In genomic region chr2:19347619-19348562, GRCh38 we compare ENCODE assay signal across 1 cellular context.
A peak's percentile ranks its signal among the peaks of the same experiment; 100 is the strongest.
TF ChIP-seq lines count a peak whose summit lies in the region.

No MANE protein-coding gene starts in this region.

TF ChIP-seq in HEK293, 187 proteins besides CTCF, POLR2A, EP300 and RAD21 (continued from another document and continues in another):
- no peak for TF ChIP-seq ZNF239 (tag by site-specific recombination; IDR thresholded peaks at IDR 0.05)
- no peak for TF ChIP-seq ZNF221 (tag by site-specific recombination; IDR thresholded peaks at IDR 0.05; ENCODE audit: borderline replicate concordance)
- TF ChIP-seq ZNF776 (tag by site-specific recombination; IDR thresholded peaks at IDR 0.05; ENCODE audit: borderline replicate concordance), result no peak
- TF ChIP-seq PRDM4 (tag by site-specific recombination; IDR thresholded peaks at IDR 0.05), result no peak
- peak; percentile 67; the same call in 1 of the 2 replicates for TF ChIP-seq ZNF692 (tag by site-specific recombination; IDR thresholded peaks at IDR 0.05)
- no peak for TF ChIP-seq ZNF513 (tag by site-specific recombination; IDR thresholded peaks at IDR 0.05)
- TF ChIP-seq ZNF280D (tag by site-specific recombination; IDR thresholded peaks at IDR 0.05), result no peak
- no peak for TF ChIP-seq ZNF37A (tag by site-specific recombination; IDR thresholded peaks at IDR 0.05)
- no peak for TF ChIP-seq ZNF132 (tag by site-specific recombination; IDR thresholded peaks at IDR 0.05; ENCODE audit: borderline replicate concordance)
- TF ChIP-seq ZNF140 (tag by site-specific recombination; IDR thresholded peaks at IDR 0.05), result no peak
- no peak for TF ChIP-seq ZNF274 (IDR thresholded peaks at IDR 0.05; ENCODE audit: low read length)
- no peak for TF ChIP-seq ZNF274 (tag by site-specific recombination; IDR thresholded peaks at IDR 0.05; ENCODE audit: borderline replicate concordance)
- TF ChIP-seq MEIS1 (CRISPR knock-in tag; IDR thresholded peaks at IDR 0.05; ENCODE audit: borderline replicate concordance), result no peak
- peak; percentile 99 for TF ChIP-seq PRDM10 (tag by site-specific recombination; IDR thresholded peaks at IDR 0.05)
- TF ChIP-seq YY2 (tag by site-specific recombination; IDR thresholded peaks at IDR 0.05), result peak; percentile 77
- TF ChIP-seq ZNF747 (tag by site-specific recombination; IDR thresholded peaks at IDR 0.05), result no peak
- TF ChIP-seq ZSCAN4 (tag by site-specific recombination; IDR thresholded peaks at IDR 0.05), result no peak
- TF ChIP-seq ZNF223 (tag by site-specific recombination; IDR thresholded peaks at IDR 0.05), result no peak
- no peak for TF ChIP-seq GLI2 (tag by site-specific recombination; IDR thresholded peaks at IDR 0.05; ENCODE audit: borderline replicate concordance, low read depth)
- TF ChIP-seq ZBTB17 (tag by site-specific recombination; IDR thresholded peaks at IDR 0.05), result peak; percentile 51; the same call in 1 of the 2 replicates
- TF ChIP-seq IKZF3 (tag by site-specific recombination; IDR thresholded peaks at IDR 0.05), result no peak
- peak; percentile 96 for TF ChIP-seq ZNF335 (tag by site-specific recombination; conservative IDR thresholded peaks at IDR 0.05)
- no peak for TF ChIP-seq ZFP3 (tag by site-specific recombination; IDR thresholded peaks at IDR 0.05; ENCODE audit: low read depth)
- no peak; the same call in 1 of the 2 replicates for TF ChIP-seq ZBTB20 (tag by site-specific recombination; IDR thresholded peaks at IDR 0.05)
- no peak for TF ChIP-seq ZNF548 (tag by site-specific recombination; IDR thresholded peaks at IDR 0.05)
- no peak for TF ChIP-seq ZNF302 (tag by site-specific recombination; IDR thresholded peaks at IDR 0.05; ENCODE audit: low read depth)
- TF ChIP-seq PATZ1 (tag by site-specific recombination; IDR thresholded peaks at IDR 0.05), result peak; percentile 46; the same call in 1 of the 2 replicates
- no peak for TF ChIP-seq ZNF362 (tag by site-specific recombination; IDR thresholded peaks at IDR 0.05)
- TF ChIP-seq ZNF785 (tag by site-specific recombination; IDR thresholded peaks at IDR 0.05), result no peak
- TF ChIP-seq KLF16 (tag by site-specific recombination; IDR thresholded peaks at IDR 0.05), result peak; percentile 92
- TF ChIP-seq ZNF530 (tag by site-specific recombination; IDR thresholded peaks at IDR 0.05; ENCODE audit: low read depth), result no peak
- TF ChIP-seq ZNF391 (tag by site-specific recombination; IDR thresholded peaks at IDR 0.05; ENCODE audit: borderline replicate concordance, low read depth), result no peak
- TF ChIP-seq ZNF146 (tag by site-specific recombination; IDR thresholded peaks at IDR 0.05), result no peak
- TF ChIP-seq ZNF626 (tag by site-specific recombination; IDR thresholded peaks at IDR 0.05), result no peak
- no peak for TF ChIP-seq ZSCAN5A (tag by site-specific recombination; IDR thresholded peaks at IDR 0.05)
- no peak for TF ChIP-seq ZNF521 (tag by site-specific recombination; IDR thresholded peaks at IDR 0.05)
- 0 out of 2 replicates have a peak, but pooled peaks have one; percentile 28 for TF ChIP-seq ZEB2 (tag by site-specific recombination; IDR thresholded peaks at IDR 0.05)
- no peak for TF ChIP-seq HOXA7 (CRISPR knock-in tag; IDR thresholded peaks at IDR 0.05; ENCODE audit: borderline replicate concordance)
- TF ChIP-seq ZNF510 (tag by site-specific recombination; IDR thresholded peaks at IDR 0.05; ENCODE audit: insufficient replicate concordance), result no peak
- TF ChIP-seq ZNF670 (tag by site-specific recombination; IDR thresholded peaks at IDR 0.05; ENCODE audit: low read depth), result no peak
- no peak for TF ChIP-seq ZNF596 (tag by site-specific recombination; IDR thresholded peaks at IDR 0.05)
- TF ChIP-seq ATF2 (tag by site-specific recombination; IDR thresholded peaks at IDR 0.05; ENCODE audit: low read depth), result peak; percentile 99
- 0 out of 2 replicates have a peak, but pooled peaks have one; percentile 24 for TF ChIP-seq ZBTB48 (tag by site-specific recombination; IDR thresholded peaks at IDR 0.05)
